Comparison of ENCODE assay signal across 9 cellular contexts in the genomic region with DNA sequence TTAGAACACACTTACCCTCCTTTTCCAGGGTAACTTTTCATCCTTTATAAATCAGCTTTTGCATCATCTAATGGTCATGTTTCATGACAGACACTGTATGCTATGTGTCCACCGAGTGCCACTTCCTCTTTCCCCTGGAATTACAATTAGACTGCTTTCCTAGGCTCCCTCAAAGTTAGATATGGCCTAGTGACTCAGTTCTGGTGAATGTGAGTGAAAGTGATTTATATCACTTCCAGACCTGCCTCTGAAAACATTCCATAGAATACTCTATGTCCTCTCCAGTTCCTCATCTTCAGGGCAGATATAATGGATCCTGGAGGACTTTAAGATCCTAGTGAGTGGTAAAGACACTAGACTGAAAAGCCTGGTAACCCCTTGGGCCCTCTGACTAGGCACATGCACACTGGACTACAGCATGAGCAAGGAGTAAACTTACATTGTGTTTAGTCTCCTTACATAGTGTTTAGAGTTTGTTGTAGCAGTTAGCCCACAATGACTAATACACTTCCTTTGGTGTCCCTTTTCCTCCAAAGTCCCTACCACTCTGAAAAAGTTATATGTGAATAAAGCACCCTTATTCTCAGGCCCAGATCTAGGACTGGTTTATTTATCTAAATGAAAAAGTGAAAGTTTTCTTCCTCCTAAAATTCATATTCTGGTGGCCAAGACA. TPM values are rescaled to one million over a fixed set of nuclear protein-coding genes. Genes with fewer than 3 reads are reported as not detected.
DNase-seq lines count a peak whose midpoint lies in the region; ATAC-seq lines count a peak whose summit lies in the region.
"Had no signal": no experiment of that assay in that cellular context is flagged by ENCODE, and none has a peak within 500 bp of the region (broad histone marks: within the 10 kb centered on the region; RNA-seq: fewer than 3 reads in every experiment).

No MANE protein-coding gene starts in this region.

- H3F3A ChIP-seq in GM23248 (ENCODE audit: insufficient read depth) = peaks cover 21% of the 10 kb centered on the region

- H2BK120ac ChIP-seq in trophoblast cell (ENCODE audit: insufficient read depth, low read length, poor library complexity) = no peak overlapping the region

- no peaks in the 10 kb centered on the region for H4K20me1 ChIP-seq in GM23248 (ENCODE audit: insufficient read depth)

- H3K4me1 ChIP-seq in GM23248 (ENCODE audit: insufficient read depth) (peaks cover 27% of the 10 kb centered on the region), trophoblast cell (ENCODE audit: control insufficient read depth in 1 of 2, insufficient read depth in 2 of 2, low read length in 2 of 2) (peaks cover 0 to 3% of the 10 kb centered on the region in 2 experiments)

- no peak overlapping the region for H2AK5ac ChIP-seq in trophoblast cell (ENCODE audit: low read length)

- H3K18ac ChIP-seq in trophoblast cell (ENCODE audit: low read length) = no peak overlapping the region

- no peak overlapping the region for H2BK12ac ChIP-seq in trophoblast cell (ENCODE audit: low read length)

- H3K9me3 ChIP-seq in GM23248 (ENCODE audit: low read depth) (no peaks in the 10 kb centered on the region), trophoblast cell (ENCODE audit: insufficient read depth, low read depth, low read length) (no peaks in the 10 kb centered on the region)

- H3K4ac ChIP-seq in trophoblast cell (ENCODE audit: low read depth, low read length) = no peak overlapping the region

- no peak overlapping the region for H2BK5ac ChIP-seq in trophoblast cell (ENCODE audit: low read depth, low read length, poor library complexity)

- H3K36me3 ChIP-seq in GM23248 (ENCODE audit: low read depth) (no peaks in the 10 kb centered on the region), trophoblast cell (ENCODE audit: control insufficient read depth in 1 of 2, insufficient read depth in 2 of 2, low read length in 2 of 2) (no peaks in the 10 kb centered on the region)

- H4K91ac ChIP-seq in trophoblast cell (ENCODE audit: low read depth, low read length) = no peak overlapping the region

- peak; percentile 87 for DNase-seq in GM23248
- peak; percentile 30 for DNase-seq in NOMO-1 treated with dmso at 0.1 percent for 144 hours (lab: John Stamatoyannopoulos, UW; ENCODE audit: unreplicated experiment)
- DNase-seq in dermis blood vessel endothelial cell = peak; percentile 89
- DNase-seq in trophoblast cell = peak; percentile 53 to 82
- no peak for DNase-seq in T-helper 1 cell
- DNase-seq in NCI-H146 treated with DMSO at 0.1 percent for 48 hours (lab: John Stamatoyannopoulos, UW; ENCODE audit: unreplicated experiment) = no peak
- DNase-seq: naive thymus-derived CD8-positive, alpha-beta T cell had no signal

- no peaks in the 10 kb centered on the region for H3K27me3 ChIP-seq in GM23248 (replicated peaks; ENCODE audit: insufficient read depth)
- no peaks in the 10 kb centered on the region for H3K27me3 ChIP-seq in trophoblast cell (ENCODE audit: insufficient read depth, low read length)

- no peak overlapping the region for H4K12ac ChIP-seq in trophoblast cell (ENCODE audit: low read depth, low read length)

- H3K9ac ChIP-seq in GM23248 = peak overlapping the region; percentile 17; the same call in 1 of the 2 replicates
- no peak overlapping the region for H3K9ac ChIP-seq in trophoblast cell (ENCODE audit: low read length)

- no peak overlapping the region for H3K23ac ChIP-seq in trophoblast cell (ENCODE audit: low read length)

- H3K4me2 ChIP-seq in GM23248 (ENCODE audit: unreplicated experiment) (peak overlapping the region; percentile 33), trophoblast cell (ENCODE audit: low read length) (no peak overlapping the region)
- H3K4me2 ChIP-seq: GM23338 had no signal

- no peak for ATAC-seq in HG03460 (IDR thresholded peaks at IDR 0.05; ENCODE audit: unreplicated experiment)
- ATAC-seq: GM23338; naive thymus-derived CD8-positive, alpha-beta T cell had no signal

- 0 to 5% methylated on average over 1 of the region's 1 CpG for WGBS in GM23248 (ENCODE audit: low coverage in 1 of 2, low lambda C conversion rate in 2 of 2, missing lambda C conversion rate in 2 of 2), 2 experiments
- no CpG with 5 or more reads among the region's 1 CpG for WGBS in trophoblast cell (ENCODE audit: extremely low coverage, insufficient coverage, insufficient read length)

- H3K27ac ChIP-seq in GM23248 = peak overlapping the region; percentile 60
- H3K27ac ChIP-seq in trophoblast cell (ENCODE audit: low read depth, low read length) = peak overlapping the region; percentile 56

- H4K8ac ChIP-seq in trophoblast cell (ENCODE audit: low read depth, low read length) = no peak overlapping the region

- H3K79me2 ChIP-seq in GM23248 (ENCODE audit: insufficient read depth) (no peaks in the 10 kb centered on the region), trophoblast cell (ENCODE audit: control insufficient read depth, insufficient read depth, low read length, poor library complexity) (no peaks in the 10 kb centered on the region)

- peak overlapping the region; percentile 0; the same call in 1 of the 2 replicates for H3K4me3 ChIP-seq in GM23248
- no peak overlapping the region for H3K4me3 ChIP-seq in trophoblast cell (ENCODE audit: low read depth, low read length)
- H3K4me3 ChIP-seq: GM23338 had no signal

- H3K14ac ChIP-seq in trophoblast cell (ENCODE audit: low read length) = no peak overlapping the region

- no peaks in the 10 kb centered on the region for H3K79me1 ChIP-seq in trophoblast cell (ENCODE audit: low read length)

- H3K9me2 ChIP-seq in GM23248 (ENCODE audit: insufficient read depth) = no peaks in the 10 kb centered on the region

- in situ Hi-C loops in GM23248 (cut with MboI) = no loop called here

- H2AFZ ChIP-seq in GM23248 (0 out of 2 replicates have a peak overlapping the region, but pooled peaks have one; percentile 3), trophoblast cell (ENCODE audit: insufficient read depth, low read length, poor library complexity) (no peak overlapping the region)
- H2AFZ ChIP-seq: GM23338 had no signal

RNA-seq across cellular contexts. Expression of gene GPR88, which starts 59.3 kb away (rescaled TPM):
- 0.13 and 0.22 TPM in 2 replicates for total RNA-seq in GM23248 (2014; rRNA removed; shearing (Covaris generic))
- polyA plus RNA-seq in GM23248 (2016; fragmentation: Nextera tagmentation; extraction: Ambion mirVana) = not detected in 2 replicates
- total RNA-seq in dermis blood vessel endothelial cell = not detected in 2 replicates
- polyA plus RNA-seq in trophoblast cell (2013) = 0.03 TPM in 2 replicates
- polyA plus RNA-seq: GM23338; naive thymus-derived CD8-positive, alpha-beta T cell had no signal

Comparison
In these comparisons a context has a peak if more than half of its experiments do, and no peak if none do; other contexts are left out.
1. DNase-seq: peak in GM23248 (single experiment), NOMO-1 treated with dmso at 0.1 percent for 144 hours (single experiment), dermis blood vessel endothelial cell (single experiment) and trophoblast cell (2 of 2); none in T-helper 1 cell (0 of 5) and NCI-H146 treated with DMSO at 0.1 percent for 48 hours (single experiment).